In the genomic region with DNA sequence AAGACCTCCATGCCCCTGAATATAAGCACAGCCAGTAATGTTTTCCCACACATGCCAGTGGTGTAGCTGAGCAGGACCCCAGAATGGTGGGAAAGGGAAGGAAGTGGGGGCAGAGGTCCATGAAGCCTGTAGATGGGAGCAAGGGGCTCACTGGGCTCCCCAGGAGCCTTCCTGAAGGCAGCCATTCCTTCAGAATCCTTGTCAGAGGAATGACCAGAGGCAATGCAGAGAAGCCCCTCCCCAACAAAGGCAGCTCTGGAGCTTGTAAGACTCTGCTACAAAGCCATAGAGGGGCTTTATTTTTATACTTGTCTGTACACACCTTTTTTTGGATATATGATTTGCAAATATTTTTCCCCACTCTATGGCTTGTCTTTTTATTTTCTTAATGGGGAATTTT, we compare ENCODE assay signal across 23 cellular contexts.
DNase-seq lines count a peak whose midpoint lies in the region; ATAC-seq, FAIRE-seq and TF ChIP-seq lines count a peak whose summit lies in the region.
"Had no signal": no experiment of that assay in that cellular context is flagged by ENCODE, and none has a peak within 500 bp of the region (broad histone marks: within the 10 kb centered on the region; RNA-seq: fewer than 3 reads in every experiment).

No MANE protein-coding gene starts in this region.

- H3K79me1 ChIP-seq in H1 (ENCODE audit: low read depth, low read length), result no peaks in the 10 kb centered on the region

- TF ChIP-seq POLR2A in H1 (IDR thresholded peaks at IDR 0.05; ENCODE audit: control extremely low read depth in 1 of 2, low read depth in 2 of 2, low read length in 2 of 2), result no peak

- peaks cover 13% of the 10 kb centered on the region for H3K9me3 Mint-ChIP-seq in nephron

- no peak for TF ChIP-seq RAD21 in H1 (IDR thresholded peaks at IDR 0.05 in 1 of 2, conservative IDR thresholded peaks at IDR 0.05 in 1 of 2; ENCODE audit: low read depth in 2 of 2, low read length in 2 of 2)

- no peak overlapping the region for H2AK5ac ChIP-seq in H1 (ENCODE audit: low read depth, low read length)

- H2BK5ac ChIP-seq in H1 (ENCODE audit: low read depth, low read length), result no peak overlapping the region

- H3K4ac ChIP-seq in H1 (replicated peaks; ENCODE audit: insufficient read length, low read depth, low read length), result no peak overlapping the region

- H3K23me2 ChIP-seq in H1 (ENCODE audit: low read depth, low read length), result no peaks in the 10 kb centered on the region

- H3K79me2 ChIP-seq in H1 (ENCODE audit: control insufficient read depth in 1 of 2, insufficient read depth in 2 of 2, low read length in 2 of 2), result no peaks in the 10 kb centered on the region

- H2BK20ac ChIP-seq in H1 (ENCODE audit: low read length), result no peak overlapping the region

- no peak overlapping the region for H2BK12ac ChIP-seq in H1 (ENCODE audit: low read depth, low read length)

- DNase-seq in Panc1 (ENCODE audit: low read depth, low spot score), result no peak
- DNase-seq in H1 (ENCODE audit: low read depth in 1 of 2, low spot score in 2 of 2), result peak in 1 of 2 experiments; percentile 38
- no peak for DNase-seq in activated CD4-positive, CD25-positive, alpha-beta regulatory T cell treated with anti-CD3 and anti-CD28 coated beads, Interleukin-2, amount 50 U/mL, for 72 hours
- no peak for DNase-seq in retina
- DNase-seq: CD4-positive, CD25-positive, alpha-beta regulatory T cell; COR-L47; DMS 273 treated with DMSO at 0.1 percent for 48 hours; DMS79 treated with DMSO at 0.1 percent for 48 hours; GM23248; IMR-90; NCI-H2029; NCI-H446; NCI-H526 treated with DMSO at 0.1 percent for 48 hours; PC-9; SHP77 treated with DMSO at 0.1 percent for 48 hours; SK-N-SH had no signal

- CTCF ChIA-PET in Panc1 (lab: Charles Lee) (no interaction called here), H1 (lab: Charles Lee; ENCODE audit: partially characterized antibody) (no interaction called here)

- TF ChIP-seq CTCF in Panc1 (IDR thresholded peaks at IDR 0.05) (no peak), H1 (IDR thresholded peaks at IDR 0.05; ENCODE audit: control extremely low read depth in 1 of 3, insufficient read depth in 1 of 3, low read depth in 1 of 3, low read length in 3 of 3) (no peak), nephron (IDR thresholded peaks at IDR 0.05; ENCODE audit: unreplicated experiment in 3 of 3) (no peak)

- no peak overlapping the region; the same call in 1 of the 2 replicates for H3K18ac ChIP-seq in H1 (ENCODE audit: extremely low read depth, low read length)

- TF ChIP-seq EP300 in H1 (IDR thresholded peaks at IDR 0.05; ENCODE audit: borderline replicate concordance in 1 of 2, low read depth in 2 of 2, low read length in 2 of 2), result no peak

- H3K4me3 ChIP-seq in Panc1 (ENCODE audit: low read depth in 2 of 2, low read length in 2 of 2) (no peak overlapping the region), H1 (ENCODE audit: extremely low read depth in 1 of 4, insufficient read depth in 2 of 4, low read depth in 3 of 4, low read length in 4 of 4) (no peak overlapping the region), subcutaneous abdominal adipose tissue (ENCODE audit: low read depth in 1 of 5, low read length in 5 of 5) (no peak overlapping the region)
- H3K4me3 ChIP-seq: GM12878, GM23248, PC-9 had no signal

- no peak overlapping the region for H2AFZ ChIP-seq in H1 (ENCODE audit: low read length)
- H2AFZ ChIP-seq: PC-9 had no signal

- H3K56ac ChIP-seq in H1 (replicated peaks; ENCODE audit: insufficient read length, low read depth, low read length), result no peak overlapping the region

- no peak overlapping the region for H2BK15ac ChIP-seq in H1 (ENCODE audit: low read length)

- H3K9me3 ChIP-seq in Panc1 (ENCODE audit: control insufficient read depth, insufficient read depth, low read depth, low read length) (peaks cover 11% of the 10 kb centered on the region; the same call in 1 of the 2 replicates), H1 (ENCODE audit: insufficient read depth in 2 of 2, low read depth in 1 of 2, low read length in 1 of 2) (no peaks in the 10 kb centered on the region), subcutaneous abdominal adipose tissue (ENCODE audit: control insufficient read depth in 5 of 5, low read length in 5 of 5) (peaks cover 0 to 6% (median 0%) of the 10 kb centered on the region in 5 donors)
- H3K9me3 ChIP-seq: SK-N-SH had no signal

- H3K23ac ChIP-seq in H1 (ENCODE audit: insufficient read length), result no peak overlapping the region

- H3K36me3 Mint-ChIP-seq in nephron (ENCODE audit: low read depth), result peaks cover 13% of the 10 kb centered on the region

- no peak overlapping the region for H3K9ac ChIP-seq in H1 (replicated peaks in 1 of 4; ENCODE audit: extremely low read depth in 1 of 4, low read depth in 3 of 4, low read length in 3 of 4)
- H3K9ac ChIP-seq in subcutaneous abdominal adipose tissue (ENCODE audit: low read length in 5 of 5), result no peak overlapping the region
- H3K9ac ChIP-seq: GM23248, KMS-11, SK-N-SH had no signal

- peak overlapping the region in 1 of 3 experiments; percentile 34 for H3K4me3 Mint-ChIP-seq in nephron
- H3K4me3 Mint-ChIP-seq: CD4-positive, CD25-positive, alpha-beta regulatory T cell had no signal

- intact Hi-C loops in Panc1 (cut with micrococcal nuclease; ENCODE audit: unreplicated experiment), result no loop called here

- no peak overlapping the region for H3K14ac ChIP-seq in H1 (ENCODE audit: insufficient read length)

- FAIRE-seq in H1 (lab: Jason Lieb, UNC), result no peak
- FAIRE-seq: GM12878 had no signal

- no peak overlapping the region for H4K91ac ChIP-seq in H1 (replicated peaks; ENCODE audit: insufficient read length, low read length)

- in situ Hi-C loops in Panc1 (cut with HindIII; ENCODE audit: low pct_unique_long_range_greater_than_20kb, low sequenced_read_pairs), result no loop called here

- H3K4me2 ChIP-seq in H1 (ENCODE audit: insufficient read depth in 1 of 2, low read depth in 2 of 2, low read length in 2 of 2), result no peak overlapping the region
- H3K4me2 ChIP-seq: KMS-11, PC-9, SK-N-SH had no signal

- H3K36me3 ChIP-seq in Panc1 (ENCODE audit: control insufficient read depth, insufficient read depth, low read length) (no peaks in the 10 kb centered on the region), H1 (ENCODE audit: control insufficient read depth in 2 of 4, insufficient read depth in 4 of 4, low read length in 3 of 4) (no peaks in the 10 kb centered on the region), subcutaneous abdominal adipose tissue (ENCODE audit: control insufficient read depth in 5 of 5, insufficient read depth in 5 of 5, low read length in 5 of 5) (no peaks in the 10 kb centered on the region)

- no peak overlapping the region for H2BK120ac ChIP-seq in H1 (replicated peaks; ENCODE audit: low read depth, low read length)

- ATAC-seq in Panc1 (no peak), GM21576 (IDR thresholded peaks at IDR 0.05; ENCODE audit: unreplicated experiment) (no peak)
- ATAC-seq: GM12878, HCT116 had no signal

- no peaks in the 10 kb centered on the region for H4K20me1 ChIP-seq in H1 (replicated peaks in 1 of 2; ENCODE audit: control insufficient read depth in 1 of 2, insufficient read depth in 2 of 2, low read length in 2 of 2)

- POLR2A ChIA-PET in Panc1 (lab: Charles Lee), result no interaction called here
- POLR2A ChIA-PET in H1 (lab: Charles Lee; ENCODE audit: partially characterized antibody), result no interaction called here

- H3K4me1 Mint-ChIP-seq in nephron, result peaks cover 47% of the 10 kb centered on the region

- H3K27ac Mint-ChIP-seq in nephron, result peak overlapping the region; percentile 73 to 93 (median 86)
- H3K27ac Mint-ChIP-seq: CD4-positive, CD25-positive, alpha-beta regulatory T cell had no signal

- BruUV-seq in Panc1 (replicated peaks; lab: Mats Ljungman, UMichigan), result no TSS peak

- H3K4me1 ChIP-seq in Panc1 (ENCODE audit: control insufficient read depth, insufficient read depth, low read length) (peaks cover 4% of the 10 kb centered on the region), H1 (replicated peaks in 1 of 4; ENCODE audit: control insufficient read depth in 3 of 4, insufficient read depth in 4 of 4, low read length in 3 of 4) (peaks cover 0 to 2% (median 0%) of the 10 kb centered on the region in 4 experiments; a peak in 1 of 7 replicates), subcutaneous abdominal adipose tissue (ENCODE audit: control insufficient read depth in 5 of 5, insufficient read depth in 5 of 5, low read length in 5 of 5) (peaks cover 3 to 45% (median 37%) of the 10 kb centered on the region in 5 donors)

- H4K8ac ChIP-seq in H1 (ENCODE audit: extremely low read depth, insufficient read depth, low read length), result no peak overlapping the region

- H3K27me3 Mint-ChIP-seq in nephron (ENCODE audit: low read depth), result no peaks in the 10 kb centered on the region
- H3K27me3 Mint-ChIP-seq: CD4-positive, CD25-positive, alpha-beta regulatory T cell had no signal

- H3K27ac ChIP-seq in Panc1 (ENCODE audit: low read length), result peak overlapping the region; percentile 51; the same call in 1 of the 2 replicates
- H3K27ac ChIP-seq in H1 (ENCODE audit: low read depth, low read length), result no peak overlapping the region
- peak overlapping the region; percentile 79 for H3K27ac ChIP-seq in subcutaneous abdominal adipose tissue (ENCODE audit: low read depth, low read length)
- H3K27ac ChIP-seq: GM23248, KMS-11, PC-9, RWPE1 had no signal

- no peaks in the 10 kb centered on the region for H3K27me3 ChIP-seq in Panc1 (ENCODE audit: control insufficient read depth, insufficient read depth, low read length)
- H3K27me3 ChIP-seq in H1 (replicated peaks in 1 of 4; ENCODE audit: control insufficient read depth in 3 of 4, extremely low read depth in 1 of 4, insufficient read depth in 3 of 4, low read length in 3 of 4), result no peaks in the 10 kb centered on the region
- no peaks in the 10 kb centered on the region for H3K27me3 ChIP-seq in subcutaneous abdominal adipose tissue (ENCODE audit: control insufficient read depth in 5 of 5, insufficient read depth in 4 of 5, low read length in 5 of 5)

- peak overlapping the region; percentile 5 for H4K5ac ChIP-seq in H1 (ENCODE audit: insufficient read length, low read depth, low read length)

TF ChIP-seq in H1, 55 proteins besides CTCF, POLR2A, EP300 and RAD21 (continues in another document):
- no peak for TF ChIP-seq SIRT6 (IDR thresholded peaks at IDR 0.05; ENCODE audit: low read length)
- TF ChIP-seq YY1 (IDR thresholded peaks at IDR 0.05; ENCODE audit: low read depth, low read length), result 0 out of 2 replicates have a peak, but pooled peaks have one; percentile 28
- TF ChIP-seq MAFK (IDR thresholded peaks at IDR 0.05; ENCODE audit: low read depth, low read length), result no peak
- TF ChIP-seq ZNF274 (IDR thresholded peaks at IDR 0.05; ENCODE audit: borderline replicate concordance, extremely low read depth, low read length), result no peak
- no peak for TF ChIP-seq CBX8 (IDR thresholded peaks at IDR 0.05; ENCODE audit: borderline replicate concordance, low read depth, low read length)
- no peak for TF ChIP-seq NRF1 (IDR thresholded peaks at IDR 0.05; ENCODE audit: low read depth, low read length)
- no peak for TF ChIP-seq KDM4A (IDR thresholded peaks at IDR 0.05; ENCODE audit: low read depth, low read length, severe bottlenecking)
